Comparison of ENCODE assay signal across 20 cellular contexts in genomic region chr1:218363141-218363540, GRCh38. TPM values are rescaled to one million over a fixed set of nuclear protein-coding genes. Genes with fewer than 3 reads are reported as not detected.
DNase-seq lines count a peak whose midpoint lies in the region; ATAC-seq and TF ChIP-seq lines count a peak whose summit lies in the region.
"Had no signal": no experiment of that assay in that cellular context is flagged by ENCODE, and none has a peak within 500 bp of the region (broad histone marks: within the 10 kb centered on the region; RNA-seq: fewer than 3 reads in every experiment).

No MANE protein-coding gene starts in this region.

- no peaks in the 10 kb centered on the region for H3K36me3 Mint-ChIP-seq in CD4-positive, alpha-beta T cell (ENCODE audit: low read depth)
- H3K36me3 Mint-ChIP-seq in T-helper 2 cell treated with Interferon-gamma antibody and Interleukin-4, amounts not matched to agents 5 μg/mL and 100 μg/mL, for 36 hours (ENCODE audit: low read depth) = no peaks in the 10 kb centered on the region

- peak overlapping the region; percentile 94 for H2AK5ac ChIP-seq in mesenchymal stem cell (ENCODE audit: low read length, severe bottlenecking)

- H2BK12ac ChIP-seq in mesenchymal stem cell (ENCODE audit: low read length in 2 of 2) = no peak overlapping the region

- H4K20me1 ChIP-seq in PC-9 (ENCODE audit: insufficient read depth) = no peaks in the 10 kb centered on the region

- TF ChIP-seq CTCF in PC-9 (conservative IDR thresholded peaks at IDR 0.05) = no peak
- no peak for TF ChIP-seq CTCF in gastrocnemius medialis (IDR thresholded peaks at IDR 0.05 in 4 of 5, conservative IDR thresholded peaks at IDR 0.05 in 1 of 5)
- no peak for TF ChIP-seq CTCF in CD4-positive, alpha-beta T cell (IDR thresholded peaks at IDR 0.05)

- WGBS in mesenchymal stem cell = 100% methylated on average over 1 of the region's 1 CpG

- H3K14ac ChIP-seq in mesenchymal stem cell (ENCODE audit: low read length in 2 of 2) = no peak overlapping the region

- POLR2A ChIA-PET in PC-9 (lab: Charles Lee; ENCODE audit: unreplicated experiment) = no interaction called here
- POLR2A ChIA-PET in CD4-positive, alpha-beta T cell (lab: Charles Lee) = no interaction called here

- no peaks in the 10 kb centered on the region for H3K9me2 ChIP-seq in PC-9 (ENCODE audit: insufficient read depth)

- H3K36me3 ChIP-seq in PC-9 (ENCODE audit: low read depth) (peaks cover 12% of the 10 kb centered on the region; the same call in 1 of the 2 replicates), mesenchymal stem cell (ENCODE audit: control insufficient read depth in 1 of 2, insufficient read depth in 2 of 2, low read depth in 1 of 2, low read length in 2 of 2) (peaks cover 0 to 24% of the 10 kb centered on the region in 2 experiments), gastrocnemius medialis (no peaks in the 10 kb centered on the region)

- no peak overlapping the region for H2AFZ ChIP-seq in PC-9
- H2AFZ ChIP-seq in mesenchymal stem cell (ENCODE audit: low read depth, low read length) = no peak overlapping the region
- H2AFZ ChIP-seq: GM23338 had no signal

- no peaks in the 10 kb centered on the region for H3K4me1 Mint-ChIP-seq in CD4-positive, alpha-beta T cell (ENCODE audit: low read depth)
- no peaks in the 10 kb centered on the region for H3K4me1 Mint-ChIP-seq in T-helper 2 cell treated with Interferon-gamma antibody and Interleukin-4, amounts not matched to agents 5 μg/mL and 100 μg/mL, for 36 hours (ENCODE audit: low read depth)

- intact Hi-C loops in PC-9 (cut with micrococcal nuclease; ENCODE audit: unreplicated experiment) (loop anchor here (5.0 kb wide), 1 partner anchor 224 kb away; no protein-coding TSS in a partner anchor), gastrocnemius medialis (cut with DNase I; ENCODE audit: low total_unique reads) (no loop called here)
- intact Hi-C loops in CD4-positive, alpha-beta T cell (cut with DNase I, micrococcal nuclease) = no loop called here

- H3K9me3 ChIP-seq in PC-9 (ENCODE audit: insufficient read depth, low read depth) (no peaks in the 10 kb centered on the region), mesenchymal stem cell (ENCODE audit: control insufficient read depth, low read length) (no peaks in the 10 kb centered on the region), gastrocnemius medialis (no peaks in the 10 kb centered on the region)
- H3K9me3 ChIP-seq in CD4-positive, alpha-beta T cell (ENCODE audit: control insufficient read depth, low read length) = no peaks in the 10 kb centered on the region

- CTCF ChIA-PET in PC-9 (lab: Charles Lee) = no interaction called here
- CTCF ChIA-PET in CD4-positive, alpha-beta T cell (lab: Charles Lee) = interaction anchor here (1.4 kb wide), 1 partner anchor 12 kb away, joined by 3 read pairs; no protein-coding TSS in a partner anchor

- H3K4me3 ChIP-seq in PC-9 = no peak overlapping the region
- H3K4me3 ChIP-seq in mesenchymal stem cell (ENCODE audit: insufficient read depth in 1 of 2, low read depth in 1 of 2, low read length in 2 of 2) = no peak overlapping the region
- H3K4me3 ChIP-seq in gastrocnemius medialis = no peak overlapping the region
- H3K4me3 ChIP-seq: GM23338 had no signal

- H3K79me1 ChIP-seq in mesenchymal stem cell (replicated peaks; ENCODE audit: low read length, poor library complexity, severe bottlenecking) = peaks cover 4% of the 10 kb centered on the region

- H4K8ac ChIP-seq in mesenchymal stem cell (ENCODE audit: low read length) = no peak overlapping the region

- TF ChIP-seq POLR2A in gastrocnemius medialis (IDR thresholded peaks at IDR 0.05) = no peak

- H3K4me3 Mint-ChIP-seq in CD4-positive, alpha-beta T cell = no peak overlapping the region
- no peak overlapping the region for H3K4me3 Mint-ChIP-seq in T-helper 2 cell treated with Interferon-gamma antibody and Interleukin-4, amounts not matched to agents 5 μg/mL and 100 μg/mL, for 36 hours
- H3K4me3 Mint-ChIP-seq: GM23338, IgD-negative memory B cell had no signal

- no peak overlapping the region for H3K23ac ChIP-seq in mesenchymal stem cell (ENCODE audit: low read length in 2 of 2)

- no TSS peak for BruUV-seq in PC-9 (replicated peaks; lab: Mats Ljungman, UMichigan)

- H3K27me3 Mint-ChIP-seq in CD4-positive, alpha-beta T cell = no peaks in the 10 kb centered on the region
- peaks cover 4% of the 10 kb centered on the region for H3K27me3 Mint-ChIP-seq in T-helper 2 cell treated with Interferon-gamma antibody and Interleukin-4, amounts not matched to agents 5 μg/mL and 100 μg/mL, for 36 hours (ENCODE audit: low read depth)
- H3K27me3 Mint-ChIP-seq: IgD-negative memory B cell had no signal

- no peak overlapping the region for H3K9ac ChIP-seq in mesenchymal stem cell (ENCODE audit: low read length)

- ATAC-seq in gastrocnemius medialis = peak; percentile 91 to 94
- no peak for ATAC-seq in CD4-positive, alpha-beta T cell (ENCODE audit: poor library complexity)
- ATAC-seq: GM23338 had no signal

- no peak overlapping the region for H2BK5ac ChIP-seq in mesenchymal stem cell (ENCODE audit: low read depth, low read length, poor library complexity, severe bottlenecking)

- peaks cover 6% of the 10 kb centered on the region; the same call in 1 of the 2 replicates for H3F3A ChIP-seq in PC-9 (ENCODE audit: insufficient read depth, low read depth)

- H3K4ac ChIP-seq in mesenchymal stem cell (ENCODE audit: low read depth in 1 of 2, low read length in 2 of 2) = peak overlapping the region in 1 of 2 experiments; percentile 24

- no peaks in the 10 kb centered on the region for H3K27me3 ChIP-seq in PC-9 (ENCODE audit: insufficient read depth, low read depth)
- H3K27me3 ChIP-seq in mesenchymal stem cell (ENCODE audit: control insufficient read depth in 1 of 2, insufficient read depth in 1 of 2, low read length in 2 of 2) = no peaks in the 10 kb centered on the region
- no peaks in the 10 kb centered on the region for H3K27me3 ChIP-seq in gastrocnemius medialis
- no peaks in the 10 kb centered on the region for H3K27me3 ChIP-seq in CD4-positive, alpha-beta T cell (ENCODE audit: control insufficient read depth, insufficient read depth, low read length)

- H3K4me1 ChIP-seq in PC-9 (replicated peaks; ENCODE audit: insufficient read depth) = no peaks in the 10 kb centered on the region
- H3K4me1 ChIP-seq in mesenchymal stem cell (ENCODE audit: control insufficient read depth, insufficient read depth, low read depth, low read length) = peaks cover 25% of the 10 kb centered on the region
- H3K4me1 ChIP-seq in gastrocnemius medialis = peaks cover 50 to 62% of the 10 kb centered on the region in 2 donors

- peaks cover 67% of the 10 kb centered on the region for H3K79me2 ChIP-seq in PC-9 (ENCODE audit: low read depth)

- in situ Hi-C loops in gastrocnemius medialis (cut with MboI; ENCODE audit: low sequenced_read_pairs in 4 of 4) = loop anchor here in 1 of 4 donors (25.0 kb wide), 1 partner anchor 99 kb away; no protein-coding TSS in a partner anchor

- H2BK120ac ChIP-seq in mesenchymal stem cell (ENCODE audit: low read depth, low read length) = no peak overlapping the region

- no peak overlapping the region for H2BK15ac ChIP-seq in mesenchymal stem cell (ENCODE audit: low read depth, poor library complexity, severe bottlenecking)

- H3K4me2 ChIP-seq in PC-9 = no peak overlapping the region
- H3K4me2 ChIP-seq in mesenchymal stem cell (ENCODE audit: low read length, poor library complexity, severe bottlenecking) = no peak overlapping the region
- H3K4me2 ChIP-seq: GM23338 had no signal

- peak; percentile 32 for DNase-seq in NCI-H345 (lab: John Stamatoyannopoulos, UW)
- DNase-seq in PC-9 = peak in 1 of 2 experiments; percentile 32
- no peak for DNase-seq in mesenchymal stem cell
- peak; percentile 52 to 72 for DNase-seq in gastrocnemius medialis
- DNase-seq in NCI-H1694 treated with DMSO at 0.1 percent for 48 hours (lab: John Stamatoyannopoulos, UW) = no peak
- no peak for DNase-seq in CD4-positive, alpha-beta T cell
- DNase-seq in T-helper 2 cell treated with Interferon-gamma antibody and Interleukin-4, amounts not matched to agents 5 μg/mL and 100 μg/mL, for 36 hours (ENCODE audit: low spot score) = no peak
- DNase-seq: ACHN, C1 segment of cervical spinal cord, GDM1, HCEC 1CT, Karpas-422, NCI-H1436, NCI-H2029, NCI-H2171 treated with DMSO at 0.1 percent for 48 hours, NCI-H748 treated with DMSO at 0.1 percent for 48 hours, SIG-M5 had no signal

- H3K27ac ChIP-seq in PC-9 (peak overlapping the region; percentile 14; the same call in 1 of the 2 replicates), mesenchymal stem cell (ENCODE audit: low read length, poor library complexity, severe bottlenecking) (peak overlapping the region; percentile 25), gastrocnemius medialis (peak overlapping the region; percentile 51 to 80 (median 75))
- no peak overlapping the region for H3K27ac ChIP-seq in CD4-positive, alpha-beta T cell (ENCODE audit: low read depth, low read length)
- H3K27ac ChIP-seq: RWPE1 had no signal

- no peak overlapping the region for H4K91ac ChIP-seq in mesenchymal stem cell (ENCODE audit: low read length)

- H3K18ac ChIP-seq in mesenchymal stem cell (ENCODE audit: low read depth in 1 of 2, low read length in 2 of 2) = no peak overlapping the region

- no peaks in the 10 kb centered on the region for H3K9me3 Mint-ChIP-seq in CD4-positive, alpha-beta T cell
- H3K9me3 Mint-ChIP-seq in T-helper 2 cell treated with Interferon-gamma antibody and Interleukin-4, amounts not matched to agents 5 μg/mL and 100 μg/mL, for 36 hours = no peaks in the 10 kb centered on the region
- H3K9me3 Mint-ChIP-seq: GM23338, IgD-negative memory B cell had no signal

- no peak overlapping the region for H3K27ac Mint-ChIP-seq in CD4-positive, alpha-beta T cell
- no peak overlapping the region for H3K27ac Mint-ChIP-seq in T-helper 2 cell treated with Interferon-gamma antibody and Interleukin-4, amounts not matched to agents 5 μg/mL and 100 μg/mL, for 36 hours
- H3K27ac Mint-ChIP-seq: GM23338, IgD-negative memory B cell had no signal

RNA-seq across cellular contexts. Expression of gene TGFB2, which starts 18.0 kb away (rescaled TPM):
- 65.7 and 74.3 TPM in 2 replicates for total RNA-seq in PC-9 (2021)
- polyA plus RNA-seq in mesenchymal stem cell (2013, experiment 1 of 2) = 23.5 TPM
- 23.9 TPM for polyA plus RNA-seq in mesenchymal stem cell (2013, experiment 2 of 2)
- total RNA-seq in gastrocnemius medialis = 1 to 10 TPM in 1 of 4 donors, under 1 TPM in 3; 0.56 to 2.3 (median 0.86) TPM
- total RNA-seq in CD4-positive, alpha-beta T cell = under 1 TPM; 0.11 TPM

Comparison
In these comparisons a context has a peak if more than half of its experiments do, and no peak if none do; other contexts are left out.
1. DNase-seq: peak in NCI-H345 (single experiment) and gastrocnemius medialis (2 of 2); none in mesenchymal stem cell (single experiment), NCI-H1694 treated with DMSO at 0.1 percent for 48 hours (single experiment), CD4-positive, alpha-beta T cell (0 of 10) and T-helper 2 cell treated with Interferon-gamma antibody and Interleukin-4, amounts not matched to agents 5 μg/mL and 100 μg/mL, for 36 hours (single experiment).
2. RNA of gene TGFB2, which starts 18.0 kb away (total RNA-seq): 65.7 to 74.3 TPM in PC-9; 0.56 to 2.3 TPM in gastrocnemius medialis and 0.11 TPM in CD4-positive, alpha-beta T cell; every median in the first group is over 10 times any median in the second.